In genomic region chr2:197309369-197310231, GRCh38 we compare ENCODE assay signal across 8 cellular contexts. TPM values are rescaled to one million over a fixed set of nuclear protein-coding genes. Genes with fewer than 3 reads are reported as not detected.
A peak's percentile ranks its signal among the peaks of the same experiment; 100 is the strongest.
DNase-seq lines count a peak whose midpoint lies in the region; ATAC-seq, FAIRE-seq and TF ChIP-seq lines count a peak whose summit lies in the region.

No MANE protein-coding gene starts in this region.

- FAIRE-seq in urothelium cell line (lab: Jason Lieb, UNC), result no peak

- TF ChIP-seq CTCF in 22Rv1 (IDR thresholded peaks at IDR 0.05) (no peak), omental fat pad (IDR thresholded peaks at IDR 0.05) (no peak)

- DNase-seq in NCI-H2227 treated with DMSO at 0.1 percent for 48 hours (lab: John Stamatoyannopoulos, UW) (peak; percentile 45), activated gamma-delta T cell (lab: John Stamatoyannopoulos, UW) (peak; percentile 29), glomerular visceral epithelial cell (ENCODE audit: extremely low spot score) (peak; percentile 37), omental fat pad (ENCODE audit: low spot score) (no peak), urothelium cell line (ENCODE audit: low spot score) (peak; percentile 16)

- ATAC-seq in GM18907 (IDR thresholded peaks at IDR 0.05; ENCODE audit: unreplicated experiment) (peak; percentile 15), omental fat pad (ENCODE audit: low FRiP score) (peak; percentile 10), GM21526 (IDR thresholded peaks at IDR 0.05; ENCODE audit: low FRiP score, unreplicated experiment) (no peak)

- peak overlapping the region; percentile 86 for H3K27ac ChIP-seq in 22Rv1

RNA-seq across cellular contexts. Expression of gene ANKRD44, which starts 1.0 kb away (rescaled TPM):
- total RNA-seq in omental fat pad, result 10 to 100 TPM; 18.4 to 56.3 (median 30.1) TPM
